17 cellular contexts compared by ENCODE assay signal in genomic region chr14:105199093-105199492, GRCh38. TPM values are rescaled to one million over a fixed set of nuclear protein-coding genes. Genes with fewer than 3 reads are reported as not detected.
A peak's percentile ranks its signal among the peaks of the same experiment; 100 is the strongest.
DNase-seq lines count a peak whose midpoint lies in the region; ATAC-seq and TF ChIP-seq lines count a peak whose summit lies in the region.
"Had no signal": no experiment of that assay in that cellular context is flagged by ENCODE, and none has a peak within 500 bp of the region (broad histone marks: within the 10 kb centered on the region; RNA-seq: fewer than 3 reads in every experiment).

No MANE protein-coding gene starts in this region.

- H3K9me3 ChIP-seq in SJSA1 (replicated peaks) (no peaks in the 10 kb centered on the region), esophagus muscularis mucosa (no peaks in the 10 kb centered on the region)
- H3K9me3 ChIP-seq: BE2C had no signal

- H3K27me3 ChIP-seq in SJSA1 (replicated peaks) (no peaks in the 10 kb centered on the region), esophagus muscularis mucosa (peaks cover 0 to 86% (median 49%) of the 10 kb centered on the region in 4 donors), dorsolateral prefrontal cortex (peaks cover 0 to 65% (median 23%) of the 10 kb centered on the region in 45 donors)
- H3K27me3 ChIP-seq: BE2C had no signal

- intact Hi-C loops in esophagus muscularis mucosa (cut with DNase I) (no loop called here), dorsolateral prefrontal cortex (cut with DNase I) (loop anchor here in 1 of 2 donors (10.0 kb wide), 1 partner anchor 104 kb away; no protein-coding TSS in a partner anchor)

- no peak for TF ChIP-seq EP300 in esophagus muscularis mucosa (IDR thresholded peaks at IDR 0.05)

- H3K4me3 ChIP-seq in SJSA1 = no peak overlapping the region
- no peak overlapping the region for H3K4me3 ChIP-seq in esophagus muscularis mucosa
- H3K4me3 ChIP-seq in dorsolateral prefrontal cortex = no peak overlapping the region

- TF ChIP-seq POLR2A in esophagus muscularis mucosa (IDR thresholded peaks at IDR 0.05; ENCODE audit: low read depth) = no peak

- DNase-seq in Daoy (ENCODE audit: low read depth) (peak; percentile 69), SJSA1 (ENCODE audit: low read depth in 1 of 2, low spot score in 2 of 2) (peak; percentile 67 to 84), esophagus muscularis mucosa (ENCODE audit: extremely low spot score) (no peak), omental fat pad (ENCODE audit: low spot score) (no peak), dorsolateral prefrontal cortex (no peak), NCI-H1436 treated with DMSO at 0.1 percent for 48 hours (lab: John Stamatoyannopoulos, UW) (no peak)
- no peak for DNase-seq in effector CD4-positive, alpha-beta T cell
- DNase-seq: activated CD8-positive, alpha-beta memory T cell treated with anti-CD3 and anti-CD28 coated beads, Interleukin-2, amount 50 U/mL, for 4 hours; amniotic stem cell; BE2C; GOT3; hippocampal formation; NCI-H1105 treated with DMSO at 0.1 percent for 48 hours; posterior cingulate gyrus; stimulated activated CD4-positive, alpha-beta T cell treated with anti-CD3 and anti-CD28 coated beads, Interleukin-2, amount 100 ng/mL, for 48 hours had no signal

- peak; percentile 25 for ATAC-seq in omental fat pad (ENCODE audit: low FRiP score)
- no peak for ATAC-seq in HG03108 (IDR thresholded peaks at IDR 0.05; ENCODE audit: unreplicated experiment)
- ATAC-seq: stimulated activated memory B cell treated with anti-CD40 and anti-IgM and Interleukin-4, amounts not matched to agents 10 μg/mL and 1 μg/mL and 100 μg/mL, for 72 hours had no signal

- 58% methylated on average over 12 of the region's 18 CpGs for WGBS in esophagus muscularis mucosa

- H3K4me1 ChIP-seq in SJSA1 (replicated peaks) = peaks cover 88% of the 10 kb centered on the region
- H3K4me1 ChIP-seq in esophagus muscularis mucosa = peaks cover 66 to 96% (median 76%) of the 10 kb centered on the region in 4 donors

- TF ChIP-seq CTCF in esophagus muscularis mucosa (IDR thresholded peaks at IDR 0.05) (no peak), omental fat pad (IDR thresholded peaks at IDR 0.05) (no peak), dorsolateral prefrontal cortex (IDR thresholded peaks at IDR 0.05 in 54 of 56, conservative IDR thresholded peaks at IDR 0.05 in 2 of 56; ENCODE audit: low read depth in 1 of 56, partially characterized antibody in 56 of 56) (no peak)

- H3K36me3 ChIP-seq in SJSA1 = no peaks in the 10 kb centered on the region
- no peaks in the 10 kb centered on the region for H3K36me3 ChIP-seq in esophagus muscularis mucosa
- H3K36me3 ChIP-seq: BE2C had no signal

- peak overlapping the region; percentile 73 for H3K27ac ChIP-seq in SJSA1
- peak overlapping the region in 3 of 4 donors; percentile 47 to 77 (median 50) for H3K27ac ChIP-seq in esophagus muscularis mucosa (replicated peaks in 1 of 4)
- H3K27ac ChIP-seq in dorsolateral prefrontal cortex = peak overlapping the region in 4 of 59 donors; percentile 22 to 34 (median 32)

RNA-seq across cellular contexts. Expression of gene NUDT14, which starts 18.0 kb away (rescaled TPM):
- 18.3 and 41.4 TPM in 2 replicates for total RNA-seq in Daoy (2014; rRNA removed; shearing (Covaris generic))
- total RNA-seq in SJSA1 (2014; rRNA removed; shearing (Covaris generic)) = 31.8 and 41.3 TPM in 2 replicates
- total RNA-seq in esophagus muscularis mucosa (1 to 10 TPM; 2.1 to 6.2 (median 5.8) TPM), omental fat pad (10 to 100 TPM; 12.1 to 22.3 (median 16.6) TPM), dorsolateral prefrontal cortex (10 to 100 TPM; 29.1 to 76.6 (median 47.9) TPM)

RNA-seq across cellular contexts. Expression of gene JAG2, which starts 30.5 kb away (rescaled TPM):
- total RNA-seq in Daoy (2014; rRNA removed; shearing (Covaris generic)) = 5.1 and 6.3 TPM in 2 replicates
- 125 and 160 TPM in 2 replicates for total RNA-seq in SJSA1 (2014; rRNA removed; shearing (Covaris generic))
- 10 to 100 TPM in 3 of 4 donors, 1 to 10 TPM in 1; 5.0 to 19.0 (median 13.9) TPM for total RNA-seq in esophagus muscularis mucosa
- 10 to 100 TPM in 1 of 4 donors, 1 to 10 TPM in 3; 4.7 to 21.3 (median 8.3) TPM for total RNA-seq in omental fat pad
- 10 to 100 TPM; 15.2 to 59.3 (median 34.5) TPM for total RNA-seq in dorsolateral prefrontal cortex

RNA-seq across cellular contexts. Expression of gene BTBD6, which starts 49.2 kb away (rescaled TPM):
- 43.3 and 51.3 TPM in 2 replicates for total RNA-seq in Daoy (2014; rRNA removed; shearing (Covaris generic))
- 80.3 and 80.5 TPM in 2 replicates for total RNA-seq in SJSA1 (2014; rRNA removed; shearing (Covaris generic))
- total RNA-seq in esophagus muscularis mucosa (10 to 100 TPM; 56.1 to 72.5 (median 69.4) TPM), omental fat pad (10 to 100 TPM; 63.9 to 95.4 (median 67.9) TPM), dorsolateral prefrontal cortex (10 to 100 TPM; 28.3 to 99.3 (median 59.6) TPM)

Comparison
In these comparisons a context has a peak if more than half of its experiments do, and no peak if none do; other contexts are left out.
1. DNase-seq: peak in Daoy (single experiment) and SJSA1 (2 of 2); none in esophagus muscularis mucosa (single experiment), omental fat pad (single experiment), dorsolateral prefrontal cortex (0 of 10), effector CD4-positive, alpha-beta T cell (single experiment) and NCI-H1436 treated with DMSO at 0.1 percent for 48 hours (single experiment).